ENCODE assay signal across 25 cellular contexts in genomic region chr18:8963876-8964275, GRCh38.
DNase-seq lines count a peak whose midpoint lies in the region; ATAC-seq, FAIRE-seq and TF ChIP-seq lines count a peak whose summit lies in the region.
"Had no signal": no experiment of that assay in that cellular context is flagged by ENCODE, and none has a peak within 500 bp of the region (broad histone marks: within the 10 kb centered on the region; RNA-seq: fewer than 3 reads in every experiment).

No MANE protein-coding gene starts in this region.

- DNase-seq in Caco-2 (no peak), astrocyte (ENCODE audit: low read depth) (peak; percentile 60), renal cortical epithelial cell (ENCODE audit: low read depth) (peak; percentile 37), GM23338 (ENCODE audit: low spot score) (no peak), NCI-H524 (lab: John Stamatoyannopoulos, UW) (no peak), hepatocyte (ENCODE audit: low spot score) (no peak)
- DNase-seq: AML-193; CD4-positive, alpha-beta T cell; CD8-positive, alpha-beta T cell; DMS 273 treated with DMSO at 0.1 percent for 48 hours; DMS153; DMS53; DMS79; DND-41; EL; GDM1 had no signal

- H3F3A ChIP-seq in GM23338 (replicated peaks; ENCODE audit: low read depth): no peaks in the 10 kb centered on the region

- H3K9me3 ChIP-seq in Caco-2: no peaks in the 10 kb centered on the region; the same call in 1 of the 2 replicates
- H3K9me3 ChIP-seq in astrocyte (ENCODE audit: insufficient read depth, low read depth, low read length): no peaks in the 10 kb centered on the region
- no peaks in the 10 kb centered on the region for H3K9me3 ChIP-seq in hepatocyte (ENCODE audit: low read depth)

- no peak for ATAC-seq in GM23338
- no peak for ATAC-seq in GM21367 (IDR thresholded peaks at IDR 0.05; ENCODE audit: unreplicated experiment)
- ATAC-seq: CD8-positive, alpha-beta T cell; GM12878 had no signal

- H3K79me2 ChIP-seq in astrocyte (ENCODE audit: insufficient read depth, low read length) (no peaks in the 10 kb centered on the region), GM23338 (replicated peaks; ENCODE audit: insufficient read depth) (no peaks in the 10 kb centered on the region), hepatocyte (no peaks in the 10 kb centered on the region)

- POLR2A ChIA-PET in Caco-2 (lab: Charles Lee): no interaction called here

- H3K27ac Mint-ChIP-seq in Caco-2 (ENCODE audit: unreplicated experiment): peak overlapping the region; percentile 74
- H3K27ac Mint-ChIP-seq in astrocyte (ENCODE audit: unreplicated experiment): no peak overlapping the region
- peak overlapping the region; percentile 50 for H3K27ac Mint-ChIP-seq in dendritic cell treated with granulocyte-macrophage colony-stimulating factor and Interleukin-4, amounts not matched to agents 40 ng/mL and 50 ng/mL, for 4 days
- no peak overlapping the region for H3K27ac Mint-ChIP-seq in GM23338
- H3K27ac Mint-ChIP-seq: B cell; CD4-positive, alpha-beta T cell; CD8-positive, alpha-beta T cell had no signal

- intact Hi-C loops in Caco-2 (cut with micrococcal nuclease; ENCODE audit: unreplicated experiment): no loop called here
- intact Hi-C loops in dendritic cell treated with granulocyte-macrophage colony-stimulating factor and Interleukin-4, amounts not matched to agents 40 ng/mL and 50 ng/mL, for 4 days (cut with micrococcal nuclease): no loop called here

- H3K27me3 ChIP-seq in Caco-2 (replicated peaks; ENCODE audit: control insufficient read depth, insufficient read depth, low read length) (no peaks in the 10 kb centered on the region), astrocyte (ENCODE audit: insufficient read depth, low read length) (no peaks in the 10 kb centered on the region), GM23338 (ENCODE audit: insufficient read depth) (no peaks in the 10 kb centered on the region), hepatocyte (no peaks in the 10 kb centered on the region)
- H3K27me3 ChIP-seq: BLaER1 treated with 17β-estradiol and CSF1 and Interleukin-3, amounts not matched to agents 10 nM and 100 nM had no signal

- BruUV-seq in Caco-2 (replicated peaks; lab: Mats Ljungman, UMichigan): no TSS peak

- no peaks in the 10 kb centered on the region for H3K9me3 Mint-ChIP-seq in Caco-2 (ENCODE audit: unreplicated experiment)
- peaks cover 3% of the 10 kb centered on the region for H3K9me3 Mint-ChIP-seq in astrocyte (ENCODE audit: unreplicated experiment)
- no peaks in the 10 kb centered on the region for H3K9me3 Mint-ChIP-seq in dendritic cell treated with granulocyte-macrophage colony-stimulating factor and Interleukin-4, amounts not matched to agents 40 ng/mL and 50 ng/mL, for 4 days
- H3K9me3 Mint-ChIP-seq in GM23338: peaks cover under 1% of the 10 kb centered on the region; the same call in 1 of the 3 replicates
- H3K9me3 Mint-ChIP-seq: CD4-positive, alpha-beta T cell; CD8-positive, alpha-beta T cell had no signal

- H3K9me2 ChIP-seq in GM23338 (ENCODE audit: insufficient read depth) (no peaks in the 10 kb centered on the region), hepatocyte (replicated peaks; ENCODE audit: insufficient read depth) (no peaks in the 10 kb centered on the region)

- H3K9ac ChIP-seq in astrocyte (ENCODE audit: low read length): no peak overlapping the region
- H3K9ac ChIP-seq: BLaER1 treated with 17β-estradiol and CSF1 and Interleukin-3, amounts not matched to agents 10 nM and 100 nM had no signal

- no peak for FAIRE-seq in astrocyte (lab: Jason Lieb, UNC)
- FAIRE-seq: A549, GM12878, GM18507 had no signal

- H4K20me1 ChIP-seq in astrocyte (ENCODE audit: insufficient read depth, low read length) (no peaks in the 10 kb centered on the region), GM23338 (replicated peaks; ENCODE audit: insufficient read depth) (no peaks in the 10 kb centered on the region), hepatocyte (ENCODE audit: insufficient read depth, poor library complexity, severe bottlenecking) (no peaks in the 10 kb centered on the region)
- H4K20me1 ChIP-seq: BLaER1 treated with 17β-estradiol and CSF1 and Interleukin-3, amounts not matched to agents 10 nM and 100 nM had no signal

- H3K27me3 Mint-ChIP-seq in Caco-2 (ENCODE audit: insufficient read depth, unreplicated experiment) (no peaks in the 10 kb centered on the region), astrocyte (ENCODE audit: low read depth, unreplicated experiment) (peaks cover 3% of the 10 kb centered on the region), GM23338 (ENCODE audit: insufficient read depth, low read depth, poor library complexity) (peaks cover 6% of the 10 kb centered on the region)
- peaks cover 3% of the 10 kb centered on the region for H3K27me3 Mint-ChIP-seq in dendritic cell treated with granulocyte-macrophage colony-stimulating factor and Interleukin-4, amounts not matched to agents 40 ng/mL and 50 ng/mL, for 4 days
- H3K27me3 Mint-ChIP-seq: B cell had no signal

- H3K27ac ChIP-seq in astrocyte (ENCODE audit: low read depth, low read length) (no peak overlapping the region), GM23338 (ENCODE audit: low read depth) (no peak overlapping the region), hepatocyte (no peak overlapping the region)
- H3K27ac ChIP-seq: 22Rv1; BLaER1 treated with 17β-estradiol and CSF1 and Interleukin-3, amounts not matched to agents 10 nM and 100 nM; C4-2B had no signal

- H3K4me1 ChIP-seq in Caco-2 (peaks cover 44% of the 10 kb centered on the region), astrocyte (ENCODE audit: insufficient read depth, low read length) (peaks cover 14% of the 10 kb centered on the region), GM23338 (ENCODE audit: insufficient read depth) (peaks cover 15% of the 10 kb centered on the region), hepatocyte (ENCODE audit: insufficient read depth) (peaks cover 10% of the 10 kb centered on the region)

- H3K36me3 Mint-ChIP-seq in Caco-2 (ENCODE audit: insufficient read depth, unreplicated experiment) (peaks cover 12% of the 10 kb centered on the region), astrocyte (ENCODE audit: low read depth, unreplicated experiment) (no peaks in the 10 kb centered on the region), GM23338 (ENCODE audit: low read depth) (no peaks in the 10 kb centered on the region)
- H3K36me3 Mint-ChIP-seq in dendritic cell treated with granulocyte-macrophage colony-stimulating factor and Interleukin-4, amounts not matched to agents 40 ng/mL and 50 ng/mL, for 4 days (ENCODE audit: low read depth): no peaks in the 10 kb centered on the region
- H3K36me3 Mint-ChIP-seq: CD8-positive, alpha-beta T cell had no signal

- H3K36me3 ChIP-seq in Caco-2 (ENCODE audit: control insufficient read depth, insufficient read depth, low read length) (no peaks in the 10 kb centered on the region), astrocyte (ENCODE audit: insufficient read depth, low read length) (no peaks in the 10 kb centered on the region), GM23338 (ENCODE audit: insufficient read depth) (no peaks in the 10 kb centered on the region), hepatocyte (replicated peaks; ENCODE audit: insufficient read depth, low read depth) (no peaks in the 10 kb centered on the region)
- H3K36me3 ChIP-seq: BLaER1 treated with 17β-estradiol and CSF1 and Interleukin-3, amounts not matched to agents 10 nM and 100 nM had no signal

- no peak overlapping the region for H3K4me3 Mint-ChIP-seq in Caco-2 (ENCODE audit: unreplicated experiment)
- no peak overlapping the region for H3K4me3 Mint-ChIP-seq in astrocyte (ENCODE audit: unreplicated experiment)
- H3K4me3 Mint-ChIP-seq in dendritic cell treated with granulocyte-macrophage colony-stimulating factor and Interleukin-4, amounts not matched to agents 40 ng/mL and 50 ng/mL, for 4 days: no peak overlapping the region
- H3K4me3 Mint-ChIP-seq in GM23338: no peak overlapping the region
- H3K4me3 Mint-ChIP-seq: B cell; CD4-positive, alpha-beta T cell; CD8-positive, alpha-beta T cell had no signal

- no peak overlapping the region for H2AFZ ChIP-seq in astrocyte (ENCODE audit: low read depth, low read length)
- H2AFZ ChIP-seq in GM23338: no peak overlapping the region
- H2AFZ ChIP-seq in hepatocyte: no peak overlapping the region

- H3K4me2 ChIP-seq in astrocyte (ENCODE audit: low read length): no peak overlapping the region
- H3K4me2 ChIP-seq in GM23338: no peak overlapping the region
- H3K4me2 ChIP-seq in hepatocyte: no peak overlapping the region
- H3K4me2 ChIP-seq: A549 had no signal

- no peak for TF ChIP-seq CTCF in Caco-2 (IDR thresholded peaks at IDR 0.05; ENCODE audit: insufficient read depth in 1 of 2, low read depth in 1 of 2, low read length in 1 of 2, severe bottlenecking in 1 of 2, unreplicated experiment in 1 of 2)
- no peak for TF ChIP-seq CTCF in astrocyte (IDR thresholded peaks at IDR 0.05; ENCODE audit: insufficient read depth, low read depth, low read length)
- no peak for TF ChIP-seq CTCF in GM23338 (conservative IDR thresholded peaks at IDR 0.05; ENCODE audit: low read depth in 2 of 2)
- TF ChIP-seq CTCF in hepatocyte (IDR thresholded peaks at IDR 0.05; ENCODE audit: poor library complexity): no peak

- H3K4me3 ChIP-seq in Caco-2 (ENCODE audit: low read depth, low read length) (no peak overlapping the region), astrocyte (ENCODE audit: insufficient read depth, low read depth, low read length) (no peak overlapping the region), GM23338 (no peak overlapping the region), hepatocyte (no peak overlapping the region)
- H3K4me3 ChIP-seq: A549; BLaER1 treated with 17β-estradiol and CSF1 and Interleukin-3, amounts not matched to agents 10 nM and 100 nM; GM12878 had no signal

- H3K4me1 Mint-ChIP-seq in Caco-2 (ENCODE audit: low read depth, unreplicated experiment): peaks cover 33% of the 10 kb centered on the region
- peaks cover 20% of the 10 kb centered on the region for H3K4me1 Mint-ChIP-seq in astrocyte (ENCODE audit: low read depth, unreplicated experiment)
- H3K4me1 Mint-ChIP-seq in dendritic cell treated with granulocyte-macrophage colony-stimulating factor and Interleukin-4, amounts not matched to agents 40 ng/mL and 50 ng/mL, for 4 days (ENCODE audit: low read depth): peaks cover 58% of the 10 kb centered on the region
- peaks cover 18% of the 10 kb centered on the region for H3K4me1 Mint-ChIP-seq in GM23338

- CTCF ChIA-PET in Caco-2 (lab: Charles Lee): interaction anchor here (0.5 kb wide), 1 partner anchor 41 kb away, joined by 3 read pairs; no protein-coding TSS in a partner anchor

Comparison
In these comparisons a context has a peak if more than half of its experiments do, and no peak if none do; other contexts are left out.
1. DNase-seq: peak in astrocyte (single experiment) and renal cortical epithelial cell (single experiment); none in Caco-2 (0 of 2), GM23338 (single experiment), NCI-H524 (0 of 2) and hepatocyte (single experiment).
2. H3K27ac Mint-ChIP-seq: peak in Caco-2 (single experiment) and dendritic cell treated with granulocyte-macrophage colony-stimulating factor and Interleukin-4, amounts not matched to agents 40 ng/mL and 50 ng/mL, for 4 days (single experiment); none in astrocyte (single experiment) and GM23338 (single experiment).